ENCODE assay signal across 13 cellular contexts in genomic region chr11:9143726-9144125, GRCh38. TPM values are rescaled to one million over a fixed set of nuclear protein-coding genes. Genes with fewer than 3 reads are reported as not detected.
"Had no signal": no experiment of that assay in that cellular context is flagged by ENCODE, and none has a peak within 500 bp of the region (broad histone marks: within the 10 kb centered on the region; RNA-seq: fewer than 3 reads in every experiment).

No MANE protein-coding gene starts in this region.

- H3K27me3 Mint-ChIP-seq: activated CD4-positive, alpha-beta T cell treated with anti-CD3 and anti-CD28 coated beads for 36 hours had no signal

- H3K27ac Mint-ChIP-seq: activated CD4-positive, alpha-beta T cell treated with anti-CD3 and anti-CD28 coated beads for 36 hours; nephron; WTC11 had no signal

- ATAC-seq: activated CD4-positive, alpha-beta T cell treated with anti-CD3 and anti-CD28 coated beads for 36 hours; lower lobe of right lung; WTC11 had no signal

- H3K4me3 ChIP-seq: ascending aorta, cardiac muscle cell, lower lobe of right lung, tibial artery had no signal

- H3K9me3 ChIP-seq: ascending aorta, lower lobe of right lung, tibial artery had no signal

- H3K9me3 Mint-ChIP-seq: nephron, WTC11 had no signal

- H3K4me3 Mint-ChIP-seq: activated CD4-positive, alpha-beta T cell treated with anti-CD3 and anti-CD28 coated beads for 36 hours; nephron; WTC11 had no signal

- H3K4me1 Mint-ChIP-seq: WTC11 had no signal

- H3K27me3 ChIP-seq: ascending aorta, cardiac muscle cell, tibial artery had no signal

- H3K27ac ChIP-seq: ascending aorta, cardiac muscle cell, epithelial cell of prostate, lower lobe of right lung, tibial artery had no signal

- DNase-seq: activated CD4-positive, alpha-beta T cell treated with anti-CD3 and anti-CD28 coated beads for 36 hours; activated CD4-positive, alpha-beta T cell treated with anti-CD3 and anti-CD28 coated beads, Interleukin-2, amount 50 U/mL, for 48 hours; activated naive CD4-positive, alpha-beta T cell treated with Interleukin-2 at 50 U/mL for 16 hours; lower lobe of right lung; occipital lobe; stimulated activated CD8-positive, alpha-beta memory T cell treated with anti-CD3 and anti-CD28 coated beads, Interleukin-4, amount 100 ng/mL, for 48 hours; stimulated activated naive CD4-positive, alpha-beta T cell; tibial artery had no signal

RNA-seq across cellular contexts. Expression of gene SCUBE2, which starts 52.3 kb away (rescaled TPM):
- total RNA-seq: activated CD4-positive, alpha-beta T cell treated with anti-CD3 and anti-CD28 coated beads for 36 hours had no signal
- polyA plus RNA-seq: cardiac muscle cell had no signal
